Comparison of ENCODE assay signal across 1 cellular context in genomic region chr3:188268336-188268735, GRCh38.
TF ChIP-seq lines count a peak whose summit lies in the region.

No MANE protein-coding gene starts in this region.

TF ChIP-seq in GM23338, 12 proteins besides CTCF, POLR2A, EP300 and RAD21 (continued from another document):
- TF ChIP-seq ZNF462 (CRISPR knock-in tag; IDR thresholded peaks at IDR 0.05) (no peak), ETS1 (IDR thresholded peaks at IDR 0.05) (no peak), POLR2AphosphoS5 (IDR thresholded peaks at IDR 0.05; ENCODE audit: low read depth) (no peak), CREB1 (CRISPR knock-in tag; IDR thresholded peaks at IDR 0.05; ENCODE audit: low read depth) (no peak), EZH2phosphoT487 (IDR thresholded peaks at IDR 0.05; ENCODE audit: unreplicated experiment) (no peak), ZNF114 (CRISPR knock-in tag; IDR thresholded peaks at IDR 0.05) (no peak), REST (IDR thresholded peaks at IDR 0.05; ENCODE audit: unreplicated experiment) (no peak)
